9 cellular contexts compared by ENCODE assay signal in the genomic region with DNA sequence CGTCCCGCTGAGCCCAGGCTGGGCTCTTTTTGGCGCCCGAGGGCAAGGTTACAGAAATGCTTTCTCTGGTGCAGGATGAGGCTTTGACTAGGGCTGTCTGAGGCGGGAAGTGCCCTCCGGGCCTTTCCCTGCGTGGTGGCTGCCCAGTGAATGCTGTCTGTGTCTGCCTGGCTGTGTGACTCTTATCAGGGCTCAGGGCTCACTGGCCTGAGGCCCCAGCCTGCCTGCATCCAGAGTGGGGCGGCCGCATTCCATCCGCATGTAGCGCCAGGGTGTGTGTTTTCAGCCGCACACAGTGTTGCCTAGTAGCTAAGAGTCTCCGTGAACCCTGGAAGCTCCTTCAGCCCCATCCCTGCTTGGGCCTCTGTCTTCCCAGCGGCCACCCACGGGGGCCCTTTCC. TPM values are rescaled to one million over a fixed set of nuclear protein-coding genes. Genes with fewer than 3 reads are reported as not detected.
DNase-seq lines count a peak whose midpoint lies in the region; ATAC-seq and TF ChIP-seq lines count a peak whose summit lies in the region.
"Had no signal": no experiment of that assay in that cellular context is flagged by ENCODE, and none has a peak within 500 bp of the region (broad histone marks: within the 10 kb centered on the region; RNA-seq: fewer than 3 reads in every experiment).

No MANE protein-coding gene starts in this region.

- no peak overlapping the region for H3K27ac Mint-ChIP-seq in GM23338

- TF ChIP-seq CTCF in upper lobe of left lung (IDR thresholded peaks at IDR 0.05) (no peak), GM23338 (conservative IDR thresholded peaks at IDR 0.05; ENCODE audit: low read depth in 2 of 2) (no peak)

- TF ChIP-seq EP300 in upper lobe of left lung (IDR thresholded peaks at IDR 0.05), result peak in 1 of 4 donors; percentile 27

- peak in 2 of 4 donors; percentile 65 to 70 for TF ChIP-seq POLR2A in upper lobe of left lung (IDR thresholded peaks at IDR 0.05)

- peaks cover 19% of the 10 kb centered on the region for H3K27me3 Mint-ChIP-seq in GM23338 (ENCODE audit: insufficient read depth, low read depth, poor library complexity)

- no peak overlapping the region for H2AFZ ChIP-seq in GM23338

- no peak overlapping the region for H3K9ac ChIP-seq in mesendoderm (ENCODE audit: low read length)

- DNase-seq in NCI-H2227 (lab: John Stamatoyannopoulos, UW; ENCODE audit: unreplicated experiment) (peak; percentile 25), NCI-H2227 treated with DMSO at 0.1 percent for 48 hours (lab: John Stamatoyannopoulos, UW) (no peak), ecto neural progenitor cell (ENCODE audit: low spot score) (peak; percentile 86), mesendoderm (peak; percentile 74), upper lobe of left lung (peak in 1 of 2 donors; percentile 90), activated gamma-delta T cell (lab: John Stamatoyannopoulos, UW) (no peak), GM23338 (ENCODE audit: low spot score) (no peak), NCI-H187 treated with DMSO at 0.1 percent for 48 hours (lab: John Stamatoyannopoulos, UW) (no peak)
- DNase-seq: ACHN had no signal

- H3K4me1 ChIP-seq in mesendoderm (ENCODE audit: control insufficient read depth, low read depth, low read length) (peaks cover 4% of the 10 kb centered on the region), upper lobe of left lung (peaks cover 19 to 82% (median 54%) of the 10 kb centered on the region in 4 donors), GM23338 (ENCODE audit: insufficient read depth) (peaks cover 18% of the 10 kb centered on the region)

- no CpG with 5 or more reads among the region's 15 CpGs for WGBS in mesendoderm (ENCODE audit: extremely low coverage, insufficient coverage, low lambda C conversion rate)
- WGBS in upper lobe of left lung, 2 donors, result 55 to 67% methylated on average over 12 to 14 of the region's 15 CpGs

- peaks cover 2% of the 10 kb centered on the region for H3K79me1 ChIP-seq in mesendoderm (ENCODE audit: low read length)

- H3K79me2 ChIP-seq in mesendoderm (ENCODE audit: control insufficient read depth, insufficient read depth, low read length) (no peaks in the 10 kb centered on the region), GM23338 (replicated peaks; ENCODE audit: insufficient read depth) (peaks cover 8% of the 10 kb centered on the region)

- H3K23ac ChIP-seq in mesendoderm (ENCODE audit: low read length), result no peak overlapping the region

- H3K36me3 ChIP-seq in mesendoderm (ENCODE audit: control insufficient read depth, insufficient read depth, low read length) (no peaks in the 10 kb centered on the region), upper lobe of left lung (no peaks in the 10 kb centered on the region), GM23338 (ENCODE audit: insufficient read depth) (no peaks in the 10 kb centered on the region)

- H3K9me2 ChIP-seq in GM23338 (ENCODE audit: insufficient read depth), result no peaks in the 10 kb centered on the region

- no peak overlapping the region for H3K4ac ChIP-seq in mesendoderm (ENCODE audit: low read depth, low read length)

- no peak overlapping the region for H2BK5ac ChIP-seq in mesendoderm (ENCODE audit: low read length)

- no peak overlapping the region for H4K5ac ChIP-seq in mesendoderm (ENCODE audit: low read length)

- ATAC-seq in upper lobe of left lung (ENCODE audit: low FRiP score in 2 of 2) (peak; percentile 23 to 79), GM23338 (no peak)

- H3K4me1 Mint-ChIP-seq in GM23338, result peaks cover 27% of the 10 kb centered on the region

- no peaks in the 10 kb centered on the region for H3K9me3 Mint-ChIP-seq in GM23338

- H3K56ac ChIP-seq in mesendoderm (ENCODE audit: low read length), result no peak overlapping the region

- no peak overlapping the region for H2BK120ac ChIP-seq in mesendoderm (ENCODE audit: low read depth, low read length)

- no peak overlapping the region for H3K4me3 ChIP-seq in mesendoderm (ENCODE audit: low read length)
- no peak overlapping the region for H3K4me3 ChIP-seq in upper lobe of left lung
- no peak overlapping the region for H3K4me3 ChIP-seq in GM23338

- H3K27me3 ChIP-seq in mesendoderm (ENCODE audit: insufficient read depth, low read length, poor library complexity) (no peaks in the 10 kb centered on the region), upper lobe of left lung (no peaks in the 10 kb centered on the region), GM23338 (ENCODE audit: insufficient read depth) (no peaks in the 10 kb centered on the region)

- H3K4me2 ChIP-seq in mesendoderm (ENCODE audit: low read length) (no peak overlapping the region), GM23338 (no peak overlapping the region)

- H3K27ac ChIP-seq in mesendoderm (ENCODE audit: low read depth, low read length), result no peak overlapping the region
- H3K27ac ChIP-seq in upper lobe of left lung, result peak overlapping the region; percentile 81 to 96 (median 90)
- H3K27ac ChIP-seq in GM23338 (ENCODE audit: low read depth), result no peak overlapping the region

- no peaks in the 10 kb centered on the region; the same call in 1 of the 3 replicates for H3K36me3 Mint-ChIP-seq in GM23338 (ENCODE audit: low read depth)

- H4K20me1 ChIP-seq in GM23338 (replicated peaks; ENCODE audit: insufficient read depth), result peaks cover 17% of the 10 kb centered on the region

- H3K18ac ChIP-seq in mesendoderm (ENCODE audit: low read length), result no peak overlapping the region

- H2BK15ac ChIP-seq in mesendoderm (replicated peaks; ENCODE audit: low read depth), result no peak overlapping the region

- H3K4me3 Mint-ChIP-seq in GM23338, result no peak overlapping the region

- H3F3A ChIP-seq in GM23338 (replicated peaks; ENCODE audit: low read depth), result peaks cover 21% of the 10 kb centered on the region

- H2AK5ac ChIP-seq in mesendoderm (ENCODE audit: low read length), result no peak overlapping the region

- H4K8ac ChIP-seq in mesendoderm (ENCODE audit: low read depth, low read length), result no peak overlapping the region

- H3K9me3 ChIP-seq in upper lobe of left lung, result no peaks in the 10 kb centered on the region

TF ChIP-seq in GM23338, 12 proteins besides CTCF, POLR2A, EP300 and RAD21 (continues in another document):
- TF ChIP-seq EZH2phosphoT487 (IDR thresholded peaks at IDR 0.05; ENCODE audit: unreplicated experiment) (no peak), JUNB (IDR thresholded peaks at IDR 0.05; ENCODE audit: unreplicated experiment) (no peak), ZNF114 (CRISPR knock-in tag; IDR thresholded peaks at IDR 0.05) (no peak), ZNF331 (CRISPR knock-in tag; IDR thresholded peaks at IDR 0.05; ENCODE audit: low read depth) (no peak), STAT1 (IDR thresholded peaks at IDR 0.05; ENCODE audit: unreplicated experiment) (no peak)
- TF ChIP-seq, protein P1, sequence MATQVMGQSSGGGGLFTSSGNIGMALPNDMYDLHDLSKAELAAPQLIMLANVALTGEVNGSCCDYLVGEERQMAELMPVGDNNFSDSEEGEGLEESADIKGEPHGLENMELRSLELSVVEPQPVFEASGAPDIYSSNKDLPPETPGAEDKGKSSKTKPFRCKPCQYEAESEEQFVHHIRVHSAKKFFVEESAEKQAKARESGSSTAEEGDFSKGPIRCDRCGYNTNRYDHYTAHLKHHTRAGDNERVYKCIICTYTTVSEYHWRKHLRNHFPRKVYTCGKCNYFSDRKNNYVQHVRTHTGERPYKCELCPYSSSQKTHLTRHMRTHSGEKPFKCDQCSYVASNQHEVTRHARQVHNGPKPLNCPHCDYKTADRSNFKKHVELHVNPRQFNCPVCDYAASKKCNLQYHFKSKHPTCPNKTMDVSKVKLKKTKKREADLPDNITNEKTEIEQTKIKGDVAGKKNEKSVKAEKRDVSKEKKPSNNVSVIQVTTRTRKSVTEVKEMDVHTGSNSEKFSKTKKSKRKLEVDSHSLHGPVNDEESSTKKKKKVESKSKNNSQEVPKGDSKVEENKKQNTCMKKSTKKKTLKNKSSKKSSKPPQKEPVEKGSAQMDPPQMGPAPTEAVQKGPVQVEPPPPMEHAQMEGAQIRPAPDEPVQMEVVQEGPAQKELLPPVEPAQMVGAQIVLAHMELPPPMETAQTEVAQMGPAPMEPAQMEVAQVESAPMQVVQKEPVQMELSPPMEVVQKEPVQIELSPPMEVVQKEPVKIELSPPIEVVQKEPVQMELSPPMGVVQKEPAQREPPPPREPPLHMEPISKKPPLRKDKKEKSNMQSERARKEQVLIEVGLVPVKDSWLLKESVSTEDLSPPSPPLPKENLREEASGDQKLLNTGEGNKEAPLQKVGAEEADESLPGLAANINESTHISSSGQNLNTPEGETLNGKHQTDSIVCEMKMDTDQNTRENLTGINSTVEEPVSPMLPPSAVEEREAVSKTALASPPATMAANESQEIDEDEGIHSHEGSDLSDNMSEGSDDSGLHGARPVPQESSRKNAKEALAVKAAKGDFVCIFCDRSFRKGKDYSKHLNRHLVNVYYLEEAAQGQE (IDR thresholded peaks at IDR 0.05; ENCODE audit: unreplicated experiment), result no peak

RNA-seq across cellular contexts. Expression of a gene that starts 59.1 kb away (rescaled TPM):
- polyA plus RNA-seq in mesendoderm (2013, experiment 1 of 2), result 85.8 TPM
- 84.4 TPM for polyA plus RNA-seq in mesendoderm (2013, experiment 2 of 2)
- total RNA-seq in upper lobe of left lung, result 10 to 100 TPM; 26.7 to 88.0 (median 66.8) TPM
- 54.3 and 79.1 TPM in 2 replicates for total RNA-seq in GM23338 (2014; rRNA removed; shearing (Covaris generic))
- polyA plus RNA-seq in GM23338 (2016; fragmentation: Nextera tagmentation; extraction: Ambion mirVana), result 167 and 173 TPM in 2 replicates

Comparison
In these comparisons a context has a peak if more than half of its experiments do, and no peak if none do; other contexts are left out.
1. DNase-seq: peak in NCI-H2227 (single experiment), ecto neural progenitor cell (single experiment) and mesendoderm (single experiment); none in NCI-H2227 treated with DMSO at 0.1 percent for 48 hours (single experiment), activated gamma-delta T cell (single experiment), GM23338 (single experiment) and NCI-H187 treated with DMSO at 0.1 percent for 48 hours (single experiment).
2. H3K27ac ChIP-seq: peak in upper lobe of left lung (4 of 4); none in mesendoderm (single experiment) and GM23338 (single experiment).